8 cellular contexts compared by ENCODE assay signal in the genomic region with DNA sequence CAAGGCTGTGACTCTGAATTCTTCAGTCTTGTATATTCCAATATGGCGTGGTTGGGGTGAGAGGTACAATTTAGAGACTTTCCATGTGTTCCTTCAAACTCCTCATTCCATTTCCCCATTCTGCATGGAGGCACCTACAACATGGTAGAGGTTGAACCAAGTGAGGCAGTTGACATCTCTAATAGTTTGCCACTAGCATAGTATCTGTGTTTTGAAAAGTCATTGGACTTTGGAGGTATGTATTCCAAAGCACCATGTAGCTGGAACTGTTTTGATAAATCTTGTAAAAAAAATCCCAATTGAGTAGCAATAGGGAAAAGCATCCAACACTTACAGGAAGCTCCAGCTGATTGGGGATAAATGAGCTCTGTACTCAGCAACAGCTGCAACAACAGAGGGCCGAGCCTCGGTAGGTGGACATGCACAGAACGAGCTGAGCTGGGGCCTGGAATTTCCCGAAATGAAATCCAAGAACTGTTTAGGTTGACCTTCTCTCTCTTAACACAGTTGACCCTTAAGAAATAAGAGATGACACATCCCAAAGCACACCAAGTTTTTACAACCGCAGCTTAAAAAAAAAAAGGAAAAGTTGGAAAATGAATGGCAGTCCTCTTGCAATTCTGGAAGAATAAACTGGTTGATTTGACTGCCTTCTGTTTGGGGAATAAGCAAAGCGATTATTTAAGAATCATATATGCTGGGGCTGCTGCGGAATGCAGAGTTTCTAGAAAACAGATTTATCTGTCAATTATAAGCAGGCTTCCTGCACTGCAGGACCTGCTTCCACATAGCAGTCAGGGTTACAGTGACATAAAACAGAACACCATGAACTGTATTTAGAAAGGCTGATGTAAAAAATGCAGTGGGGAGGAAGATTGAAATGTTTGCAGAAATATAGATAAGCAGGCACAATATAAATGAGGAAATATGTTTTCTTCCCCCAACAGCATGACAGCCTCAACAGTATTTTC.
DNase-seq lines count a peak whose midpoint lies in the region; ATAC-seq and TF ChIP-seq lines count a peak whose summit lies in the region.

No MANE protein-coding gene starts in this region.

- H3K27me3 ChIP-seq in A673 (replicated peaks; ENCODE audit: insufficient read depth, low read depth, low read length, poor library complexity) (no peaks in the 10 kb centered on the region), colonic mucosa (no peaks in the 10 kb centered on the region)

- no peaks in the 10 kb centered on the region for H3K27me3 Mint-ChIP-seq in mesothelial cell of epicardium (ENCODE audit: low read depth)

- no peak for ATAC-seq in GM18519 (IDR thresholded peaks at IDR 0.05; ENCODE audit: low FRiP score, unreplicated experiment)
- no peak for ATAC-seq in HG02840 (IDR thresholded peaks at IDR 0.05; ENCODE audit: low FRiP score, unreplicated experiment)

- H3K4me3 ChIP-seq in A673 (ENCODE audit: low read depth, low read length, poor library complexity, severe bottlenecking) (no peak overlapping the region), colonic mucosa (no peak overlapping the region)

- H3K27ac Mint-ChIP-seq in mesothelial cell of epicardium, result peak overlapping the region; percentile 86

- no peak overlapping the region for H3K9ac ChIP-seq in colonic mucosa (ENCODE audit: low read depth in 2 of 2, low read length in 2 of 2)

- TF ChIP-seq CTCF in A673 (conservative IDR thresholded peaks at IDR 0.05; ENCODE audit: low read depth, low read length), result no peak
- no peak for TF ChIP-seq CTCF in colonic mucosa (IDR thresholded peaks at IDR 0.05)
- no peak for TF ChIP-seq CTCF in mesothelial cell of epicardium (IDR thresholded peaks at IDR 0.05; ENCODE audit: unreplicated experiment)

- intact Hi-C loops in A673 (cut with micrococcal nuclease; ENCODE audit: unreplicated experiment), result loop anchor here (5.0 kb wide), 1 partner anchor 326 kb away; a partner anchor contains a TSS
- intact Hi-C loops in colonic mucosa (cut with DNase I), result no loop called here

- DNase-seq in A673 (ENCODE audit: low spot score) (peak; percentile 68), KBM-7 (peak; percentile 45), colonic mucosa (peak; percentile 25), mesothelial cell of epicardium (ENCODE audit: low spot score in 2 of 2, unreplicated experiment in 2 of 2) (no peak)
- DNase-seq in stimulated activated CD4-positive, alpha-beta T cell treated with anti-CD3 and anti-CD28 coated beads, Interleukin-4, amount 100 ng/mL, for 1 hour, result no peak
- DNase-seq in stimulated activated CD8-positive, alpha-beta memory T cell treated with anti-CD3 and anti-CD28 coated beads, Interleukin-4, amount 100 ng/mL, for 48 hours, result no peak

- no peaks in the 10 kb centered on the region for H3K36me3 Mint-ChIP-seq in mesothelial cell of epicardium

- POLR2A ChIA-PET in A673 (lab: Charles Lee; ENCODE audit: low non-redundant PET), result interaction anchor here (0.6 kb wide), 1 partner anchor 334 kb away, joined by 3 read pairs; no protein-coding TSS in a partner anchor

- peaks cover 63% of the 10 kb centered on the region for H3K4me1 ChIP-seq in A673 (ENCODE audit: insufficient read depth, low read length, poor library complexity, severe bottlenecking)
- no peaks in the 10 kb centered on the region for H3K4me1 ChIP-seq in colonic mucosa

- H3K27ac ChIP-seq in A673 (ENCODE audit: low read depth, low read length, poor library complexity, severe bottlenecking), result peak overlapping the region; percentile 86
- peak overlapping the region; percentile 39 for H3K27ac ChIP-seq in colonic mucosa

- in situ Hi-C loops in KBM-7 (cut with MboI; ENCODE audit: low pct_unique_long_range_greater_than_20kb, low sequenced_read_pairs), result no loop called here

- no peaks in the 10 kb centered on the region for H3K36me3 ChIP-seq in A673 (ENCODE audit: insufficient read depth, low read length, poor library complexity, severe bottlenecking)
- no peaks in the 10 kb centered on the region for H3K36me3 ChIP-seq in colonic mucosa

- CTCF ChIA-PET in A673 (lab: Charles Lee), result interaction anchor here (0.6 kb wide), 1 partner anchor 315 kb away, joined by 3 read pairs; no protein-coding TSS in a partner anchor

- no TSS peak for BruUV-seq in A673 (replicated peaks; lab: Mats Ljungman, UMichigan)

- peaks cover 74% of the 10 kb centered on the region for H3K4me1 Mint-ChIP-seq in mesothelial cell of epicardium

- H3K9me3 Mint-ChIP-seq in mesothelial cell of epicardium, result no peaks in the 10 kb centered on the region

- peak overlapping the region; percentile 30 for H3K4me3 Mint-ChIP-seq in mesothelial cell of epicardium

- H3K9me3 ChIP-seq in A673 (ENCODE audit: low read depth, low read length, poor library complexity, severe bottlenecking), result no peaks in the 10 kb centered on the region
- no peaks in the 10 kb centered on the region for H3K9me3 ChIP-seq in colonic mucosa

Comparison
In these comparisons a context has a peak if more than half of its experiments do, and no peak if none do; other contexts are left out.
1. DNase-seq: peak in A673 (single experiment), KBM-7 (single experiment) and colonic mucosa (single experiment); none in mesothelial cell of epicardium (0 of 2), stimulated activated CD4-positive, alpha-beta T cell treated with anti-CD3 and anti-CD28 coated beads, Interleukin-4, amount 100 ng/mL, for 1 hour (single experiment) and stimulated activated CD8-positive, alpha-beta memory T cell treated with anti-CD3 and anti-CD28 coated beads, Interleukin-4, amount 100 ng/mL, for 48 hours (single experiment).